In the genomic region with DNA sequence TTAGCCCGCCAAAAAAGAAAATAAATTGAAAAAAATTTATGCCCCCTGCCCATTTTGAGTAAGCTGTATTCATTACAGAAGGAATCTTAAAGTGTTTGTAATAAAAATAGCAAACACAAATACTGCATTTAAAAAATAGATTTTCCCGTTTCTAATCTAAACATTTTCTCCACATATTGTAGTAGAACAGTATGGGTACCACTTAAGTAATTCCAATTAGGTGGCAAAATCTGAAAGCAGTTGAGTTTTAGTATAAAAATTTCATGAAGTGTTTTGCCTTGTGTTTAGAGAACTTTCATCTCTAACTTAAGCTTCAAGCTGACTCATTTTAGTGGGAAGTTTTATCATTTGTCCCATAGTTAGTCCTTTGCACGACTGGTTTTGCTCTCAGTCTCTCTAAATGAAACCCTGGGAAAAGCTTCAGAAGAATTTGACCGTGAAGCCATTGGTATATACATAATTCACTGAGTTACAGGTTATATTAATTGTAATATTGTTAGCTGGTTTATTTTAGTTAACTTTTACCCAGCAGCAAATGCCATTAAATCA, we compare ENCODE assay signal across 11 cellular contexts.
DNase-seq lines count a peak whose midpoint lies in the region; ATAC-seq, FAIRE-seq and TF ChIP-seq lines count a peak whose summit lies in the region.
"Had no signal": no experiment of that assay in that cellular context is flagged by ENCODE, and none has a peak within 500 bp of the region (broad histone marks: within the 10 kb centered on the region; RNA-seq: fewer than 3 reads in every experiment).

No MANE protein-coding gene starts in this region.

- intact Hi-C loops in left ventricle myocardium inferior (cut with micrococcal nuclease) (no loop called here), left cardiac atrium (cut with DNase I) (no loop called here), upper lobe of right lung (cut with DNase I) (no loop called here), kidney (cut with DNase I) (no loop called here)

- ATAC-seq in left cardiac atrium = no peak
- peak; percentile 24; the same call in 1 of the 3 replicates for ATAC-seq in SK-N-SH treated with all-trans-retinoic acid at 6 μM for 48 hours
- no peak for ATAC-seq in upper lobe of right lung
- ATAC-seq in gastroesophageal sphincter = no peak

- no peak overlapping the region for H3K9ac ChIP-seq in kidney (ENCODE audit: low read length in 2 of 2)

- H3K4me1 ChIP-seq in left ventricle myocardium inferior (peaks cover 44% of the 10 kb centered on the region), right atrium auricular region (peaks cover 0 to 8% of the 10 kb centered on the region in 2 donors), upper lobe of right lung (peaks cover 11% of the 10 kb centered on the region), small intestine (ENCODE audit: control insufficient read depth in 2 of 2, insufficient read depth in 1 of 2, low read depth in 1 of 2, low read length in 1 of 2) (no peaks in the 10 kb centered on the region), kidney (ENCODE audit: control insufficient read depth in 1 of 2, insufficient read depth in 1 of 2, low read depth in 1 of 2, low read length in 2 of 2) (no peaks in the 10 kb centered on the region), gastroesophageal sphincter (peaks cover 0 to 34% (median 0%) of the 10 kb centered on the region in 3 donors)

- TF ChIP-seq POLR2A in gastroesophageal sphincter (IDR thresholded peaks at IDR 0.05) = no peak

- DNase-seq in left ventricle myocardium inferior (no peak), left cardiac atrium (no peak), right atrium auricular region (ENCODE audit: low spot score) (no peak), upper lobe of right lung (no peak), small intestine (no peak), kidney (no peak)
- DNase-seq: activated T-cell treated with anti-CD3 and anti-CD28 coated beads, Interleukin-2, amount 50 U/mL, for 1 hour; stimulated activated CD4-positive, alpha-beta T cell treated with anti-CD3 and anti-CD28 coated beads, Interleukin-4, amount 100 ng/mL, for 4 hours; substantia nigra had no signal

- TF ChIP-seq EP300 in gastroesophageal sphincter (IDR thresholded peaks at IDR 0.05) = no peak

- H3K9me3 ChIP-seq in left ventricle myocardium inferior (replicated peaks) (no peaks in the 10 kb centered on the region), right atrium auricular region (no peaks in the 10 kb centered on the region), upper lobe of right lung (no peaks in the 10 kb centered on the region), small intestine (ENCODE audit: control insufficient read depth, low read depth) (no peaks in the 10 kb centered on the region), kidney (ENCODE audit: control insufficient read depth in 1 of 2, low read length in 2 of 2) (no peaks in the 10 kb centered on the region), gastroesophageal sphincter (no peaks in the 10 kb centered on the region)

- H3K36me3 ChIP-seq in left ventricle myocardium inferior (no peaks in the 10 kb centered on the region), right atrium auricular region (no peaks in the 10 kb centered on the region), upper lobe of right lung (no peaks in the 10 kb centered on the region), small intestine (ENCODE audit: control insufficient read depth in 2 of 2, insufficient read depth in 2 of 2, low read length in 2 of 2) (no peaks in the 10 kb centered on the region), kidney (ENCODE audit: control insufficient read depth in 1 of 2, insufficient read depth in 2 of 2, low read length in 2 of 2) (no peaks in the 10 kb centered on the region), gastroesophageal sphincter (no peaks in the 10 kb centered on the region)

- H3K27ac ChIP-seq in left ventricle myocardium inferior (replicated peaks) (peak overlapping the region; percentile 86), right atrium auricular region (peak overlapping the region; percentile 70 to 77), upper lobe of right lung (peak overlapping the region; percentile 76), small intestine (ENCODE audit: low read depth in 1 of 2, low read length in 1 of 2) (no peak overlapping the region), kidney (ENCODE audit: low read depth in 2 of 2, low read length in 2 of 2) (no peak overlapping the region), gastroesophageal sphincter (no peak overlapping the region)

- FAIRE-seq in small intestine (lab: Jason Lieb, UNC) (no peak), kidney (lab: Jason Lieb, UNC) (no peak)

- peak overlapping the region; percentile 64 for H3K4me3 ChIP-seq in left ventricle myocardium inferior
- no peak overlapping the region for H3K4me3 ChIP-seq in right atrium auricular region
- no peak overlapping the region for H3K4me3 ChIP-seq in upper lobe of right lung
- no peak overlapping the region for H3K4me3 ChIP-seq in small intestine (ENCODE audit: low read depth in 1 of 2, low read length in 2 of 2)
- H3K4me3 ChIP-seq in kidney (ENCODE audit: low read length in 2 of 2) = no peak overlapping the region
- no peak overlapping the region for H3K4me3 ChIP-seq in gastroesophageal sphincter

- TF ChIP-seq CTCF in left ventricle myocardium inferior (IDR thresholded peaks at IDR 0.05; ENCODE audit: borderline replicate concordance) (no peak), right atrium auricular region (IDR thresholded peaks at IDR 0.05) (no peak), upper lobe of right lung (IDR thresholded peaks at IDR 0.05) (no peak), kidney (IDR thresholded peaks at IDR 0.05; ENCODE audit: borderline replicate concordance, extremely low read depth, insufficient read depth) (no peak), gastroesophageal sphincter (IDR thresholded peaks at IDR 0.05) (no peak)

- WGBS in small intestine, 3 donors = 55 to 74% (median 69%) methylated on average over 4 of the region's 4 CpGs
- WGBS in gastroesophageal sphincter (ENCODE audit: low coverage in 1 of 2), 2 donors = 34 to 40% methylated on average over 4 of the region's 4 CpGs

- no peaks in the 10 kb centered on the region for H3K27me3 ChIP-seq in left ventricle myocardium inferior (ENCODE audit: low read depth)
- H3K27me3 ChIP-seq in right atrium auricular region = no peaks in the 10 kb centered on the region
- H3K27me3 ChIP-seq in upper lobe of right lung = no peaks in the 10 kb centered on the region
- H3K27me3 ChIP-seq in small intestine (ENCODE audit: control insufficient read depth in 2 of 2, insufficient read depth in 2 of 2, low read length in 2 of 2) = no peaks in the 10 kb centered on the region
- H3K27me3 ChIP-seq in gastroesophageal sphincter = no peaks in the 10 kb centered on the region

TF ChIP-seq in SK-N-SH treated with all-trans-retinoic acid at 6 μM for 48 hours, 23 proteins besides CTCF, POLR2A, EP300 and RAD21 (continues in another document):
- no peak for TF ChIP-seq OSR1 (CRISPR knock-in tag; IDR thresholded peaks at IDR 0.05)
- TF ChIP-seq SNAI2 (CRISPR knock-in tag; IDR thresholded peaks at IDR 0.05) = no peak
- no peak for TF ChIP-seq ZFP30 (CRISPR knock-in tag; IDR thresholded peaks at IDR 0.05)
- TF ChIP-seq, protein P1, sequence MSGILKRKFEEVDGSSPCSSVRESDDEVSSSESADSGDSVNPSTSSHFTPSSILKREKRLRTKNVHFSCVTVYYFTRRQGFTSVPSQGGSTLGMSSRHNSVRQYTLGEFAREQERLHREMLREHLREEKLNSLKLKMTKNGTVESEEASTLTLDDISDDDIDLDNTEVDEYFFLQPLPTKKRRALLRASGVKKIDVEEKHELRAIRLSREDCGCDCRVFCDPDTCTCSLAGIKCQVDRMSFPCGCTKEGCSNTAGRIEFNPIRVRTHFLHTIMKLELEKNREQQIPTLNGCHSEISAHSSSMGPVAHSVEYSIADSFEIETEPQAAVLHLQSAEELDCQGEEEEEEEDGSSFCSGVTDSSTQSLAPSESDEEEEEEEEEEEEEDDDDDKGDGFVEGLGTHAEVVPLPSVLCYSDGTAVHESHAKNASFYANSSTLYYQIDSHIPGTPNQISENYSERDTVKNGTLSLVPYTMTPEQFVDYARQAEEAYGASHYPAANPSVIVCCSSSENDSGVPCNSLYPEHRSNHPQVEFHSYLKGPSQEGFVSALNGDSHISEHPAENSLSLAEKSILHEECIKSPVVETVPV (CRISPR knock-in tag; IDR thresholded peaks at IDR 0.05) = no peak
- no peak for TF ChIP-seq ZNF70 (CRISPR knock-in tag; IDR thresholded peaks at IDR 0.05)
- no peak for TF ChIP-seq TCF4 (CRISPR knock-in tag; IDR thresholded peaks at IDR 0.05; ENCODE audit: borderline replicate concordance)
- no peak for TF ChIP-seq RARB (CRISPR knock-in tag; IDR thresholded peaks at IDR 0.05)
- TF ChIP-seq ISL1 (CRISPR knock-in tag; IDR thresholded peaks at IDR 0.05) = no peak
- TF ChIP-seq ZC3H10 (CRISPR knock-in tag; IDR thresholded peaks at IDR 0.05) = no peak
- no peak for TF ChIP-seq CSDC2 (CRISPR knock-in tag; IDR thresholded peaks at IDR 0.05)
- no peak for TF ChIP-seq ESRRG (CRISPR knock-in tag; IDR thresholded peaks at IDR 0.05)
- TF ChIP-seq TOX (CRISPR knock-in tag; IDR thresholded peaks at IDR 0.05; ENCODE audit: borderline replicate concordance) = no peak
- TF ChIP-seq, protein P2, sequence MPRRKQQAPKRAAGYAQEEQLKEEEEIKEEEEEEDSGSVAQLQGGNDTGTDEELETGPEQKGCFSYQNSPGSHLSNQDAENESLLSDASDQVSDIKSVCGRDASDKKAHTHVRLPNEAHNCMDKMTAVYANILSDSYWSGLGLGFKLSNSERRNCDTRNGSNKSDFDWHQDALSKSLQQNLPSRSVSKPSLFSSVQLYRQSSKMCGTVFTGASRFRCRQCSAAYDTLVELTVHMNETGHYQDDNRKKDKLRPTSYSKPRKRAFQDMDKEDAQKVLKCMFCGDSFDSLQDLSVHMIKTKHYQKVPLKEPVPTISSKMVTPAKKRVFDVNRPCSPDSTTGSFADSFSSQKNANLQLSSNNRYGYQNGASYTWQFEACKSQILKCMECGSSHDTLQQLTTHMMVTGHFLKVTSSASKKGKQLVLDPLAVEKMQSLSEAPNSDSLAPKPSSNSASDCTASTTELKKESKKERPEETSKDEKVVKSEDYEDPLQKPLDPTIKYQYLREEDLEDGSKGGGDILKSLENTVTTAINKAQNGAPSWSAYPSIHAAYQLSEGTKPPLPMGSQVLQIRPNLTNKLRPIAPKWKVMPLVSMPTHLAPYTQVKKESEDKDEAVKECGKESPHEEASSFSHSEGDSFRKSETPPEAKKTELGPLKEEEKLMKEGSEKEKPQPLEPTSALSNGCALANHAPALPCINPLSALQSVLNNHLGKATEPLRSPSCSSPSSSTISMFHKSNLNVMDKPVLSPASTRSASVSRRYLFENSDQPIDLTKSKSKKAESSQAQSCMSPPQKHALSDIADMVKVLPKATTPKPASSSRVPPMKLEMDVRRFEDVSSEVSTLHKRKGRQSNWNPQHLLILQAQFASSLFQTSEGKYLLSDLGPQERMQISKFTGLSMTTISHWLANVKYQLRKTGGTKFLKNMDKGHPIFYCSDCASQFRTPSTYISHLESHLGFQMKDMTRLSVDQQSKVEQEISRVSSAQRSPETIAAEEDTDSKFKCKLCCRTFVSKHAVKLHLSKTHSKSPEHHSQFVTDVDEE (CRISPR knock-in tag; IDR thresholded peaks at IDR 0.05) = no peak
- no peak for TF ChIP-seq ZNF565 (CRISPR knock-in tag; conservative IDR thresholded peaks at IDR 0.05; ENCODE audit: low read depth)
- TF ChIP-seq ZFP3 (CRISPR knock-in tag; IDR thresholded peaks at IDR 0.05) = no peak

Comparison
In these comparisons a context has a peak if more than half of its experiments do, and no peak if none do; other contexts are left out.
1. H3K27ac ChIP-seq: peak in left ventricle myocardium inferior (single experiment), right atrium auricular region (2 of 2) and upper lobe of right lung (single experiment); none in small intestine (0 of 2), kidney (0 of 2) and gastroesophageal sphincter (0 of 4).